21 cellular contexts compared by ENCODE assay signal in genomic region chr9:136754626-136755284, GRCh38. TPM values are rescaled to one million over a fixed set of nuclear protein-coding genes. Genes with fewer than 3 reads are reported as not detected.
DNase-seq lines count a peak whose midpoint lies in the region; FAIRE-seq and TF ChIP-seq lines count a peak whose summit lies in the region.
"Had no signal": no experiment of that assay in that cellular context is flagged by ENCODE, and none has a peak within 500 bp of the region (broad histone marks: within the 10 kb centered on the region; RNA-seq: fewer than 3 reads in every experiment).

No MANE protein-coding gene starts in this region.

- H3K4me2 ChIP-seq in H1 (ENCODE audit: insufficient read depth in 1 of 2, low read depth in 2 of 2, low read length in 2 of 2) (no peak overlapping the region), neural progenitor cell (no peak overlapping the region)
- H3K4me2 ChIP-seq: PC-9 had no signal

- no peak overlapping the region for H3K4me3 Mint-ChIP-seq in neural progenitor cell

- no peak for TF ChIP-seq EP300 in H1 (IDR thresholded peaks at IDR 0.05; ENCODE audit: borderline replicate concordance in 1 of 2, low read depth in 2 of 2, low read length in 2 of 2)

- H3K27ac Mint-ChIP-seq in neural progenitor cell = no peak overlapping the region

- no peak overlapping the region for H2AK5ac ChIP-seq in H1 (ENCODE audit: low read depth, low read length)

- no peak overlapping the region for H2BK20ac ChIP-seq in H1 (ENCODE audit: low read length)

- TF ChIP-seq POLR2A in H1 (IDR thresholded peaks at IDR 0.05; ENCODE audit: control extremely low read depth in 1 of 2, low read depth in 2 of 2, low read length in 2 of 2) = no peak

- H2BK120ac ChIP-seq in H1 (replicated peaks; ENCODE audit: low read depth, low read length) = no peak overlapping the region

- H3K9me3 Mint-ChIP-seq in neural progenitor cell = peaks cover 16% of the 10 kb centered on the region

- H3K79me2 ChIP-seq in H1 (ENCODE audit: control insufficient read depth in 1 of 2, insufficient read depth in 2 of 2, low read length in 2 of 2) = no peaks in the 10 kb centered on the region
- H3K79me2 ChIP-seq in neural progenitor cell (ENCODE audit: low read depth) = no peaks in the 10 kb centered on the region

- peaks cover 2% of the 10 kb centered on the region for H3K4me1 Mint-ChIP-seq in neural progenitor cell

- no peaks in the 10 kb centered on the region for H3K27me3 ChIP-seq in H1 (replicated peaks in 1 of 4; ENCODE audit: control insufficient read depth in 3 of 4, extremely low read depth in 1 of 4, insufficient read depth in 3 of 4, low read length in 3 of 4)
- no peaks in the 10 kb centered on the region for H3K27me3 ChIP-seq in neural progenitor cell

- H3K9me3 ChIP-seq in H1 (ENCODE audit: insufficient read depth in 2 of 2, low read depth in 1 of 2, low read length in 1 of 2) (peaks cover 3 to 12% of the 10 kb centered on the region in 2 experiments; a peak in 1 of 4 replicates), neural progenitor cell (ENCODE audit: low read depth) (no peaks in the 10 kb centered on the region)

- DNase-seq in NCI-H2196 (lab: John Stamatoyannopoulos, UW; ENCODE audit: unreplicated experiment) (peak; percentile 13), NCI-H2196 treated with DMSO at 0.1 percent for 48 hours (lab: John Stamatoyannopoulos, UW; ENCODE audit: unreplicated experiment) (no peak), ELF-1 (ENCODE audit: low read depth, low spot score) (peak; percentile 45), H1 (ENCODE audit: low read depth in 1 of 2, low spot score in 2 of 2) (peak in 1 of 2 experiments; percentile 49), neural progenitor cell (ENCODE audit: low spot score) (peak; percentile 41), germinal center (ENCODE audit: low spot score) (no peak), SW 1271 (lab: John Stamatoyannopoulos, UW) (no peak)
- DNase-seq in activated CD4-positive, CD25-positive, alpha-beta regulatory T cell treated with anti-CD3 and anti-CD28 coated beads, Interleukin-2, amount 50 U/mL, for 72 hours = no peak
- DNase-seq: C1 segment of cervical spinal cord, IMR-90, Kasumi-1, NCI-H1694, NCI-H2171, NCI-H748 treated with DMSO at 0.1 percent for 48 hours, PC-9 had no signal

- H3K27me3 Mint-ChIP-seq in neural progenitor cell (ENCODE audit: insufficient read depth, low read depth) = peaks cover 10% of the 10 kb centered on the region

- no peak overlapping the region for H2BK12ac ChIP-seq in H1 (ENCODE audit: low read depth, low read length)

- no peak overlapping the region for H3K4me3 ChIP-seq in H1 (ENCODE audit: extremely low read depth in 1 of 4, insufficient read depth in 2 of 4, low read depth in 3 of 4, low read length in 4 of 4)
- H3K4me3 ChIP-seq in neural progenitor cell = no peak overlapping the region
- H3K4me3 ChIP-seq: PC-9, SJSA1 had no signal

- 86% methylated on average over 23 of the region's 23 CpGs; no CpG with 5 or more reads in 1 of the 2 experiments for WGBS in H1 (ENCODE audit: extremely low coverage in 1 of 2, insufficient coverage in 1 of 2, insufficient read length in 1 of 2, insufficient replicate concordance in 2 of 2, low coverage in 1 of 2, low lambda C conversion rate in 2 of 2, missing lambda C conversion rate in 1 of 2), 2 experiments

- TF ChIP-seq RAD21 in H1 (IDR thresholded peaks at IDR 0.05 in 1 of 2, conservative IDR thresholded peaks at IDR 0.05 in 1 of 2; ENCODE audit: low read depth in 2 of 2, low read length in 2 of 2) = no peak

- POLR2A ChIA-PET in H1 (lab: Charles Lee; ENCODE audit: partially characterized antibody) = interaction anchor here (0.9 to 2.6 kb wide), 3 partner anchors 25 to 85 kb away, joined by 3 to 13 read pairs (median 3); no protein-coding TSS in a partner anchor

- no peaks in the 10 kb centered on the region for H4K20me1 ChIP-seq in H1 (replicated peaks in 1 of 2; ENCODE audit: control insufficient read depth in 1 of 2, insufficient read depth in 2 of 2, low read length in 2 of 2)
- no peaks in the 10 kb centered on the region for H4K20me1 ChIP-seq in neural progenitor cell (ENCODE audit: low read depth)

- peak overlapping the region; percentile 69 for H3K4ac ChIP-seq in H1 (replicated peaks; ENCODE audit: insufficient read length, low read depth, low read length)

- no peak overlapping the region for H3K56ac ChIP-seq in H1 (replicated peaks; ENCODE audit: insufficient read length, low read depth, low read length)

- no peak for FAIRE-seq in H1 (lab: Jason Lieb, UNC)

- H2BK5ac ChIP-seq in H1 (ENCODE audit: low read depth, low read length) = no peak overlapping the region

- H3K9ac ChIP-seq in H1 (replicated peaks in 1 of 4; ENCODE audit: extremely low read depth in 1 of 4, low read depth in 3 of 4, low read length in 3 of 4) = no peak overlapping the region
- H3K9ac ChIP-seq in neural progenitor cell = no peak overlapping the region

- CTCF ChIA-PET in H1 (lab: Charles Lee; ENCODE audit: partially characterized antibody) = interaction anchor here (0.7 to 1.7 kb wide), 7 partner anchors 10 to 87 kb away, joined by 3 to 8 read pairs (median 4); partner anchors contain the start of gene AJM1

- no peak overlapping the region for H4K5ac ChIP-seq in H1 (ENCODE audit: insufficient read length, low read depth, low read length)

- no peak for TF ChIP-seq CTCF in H1 (IDR thresholded peaks at IDR 0.05; ENCODE audit: control extremely low read depth in 1 of 3, insufficient read depth in 1 of 3, low read depth in 1 of 3, low read length in 3 of 3)
- TF ChIP-seq CTCF in neural progenitor cell (IDR thresholded peaks at IDR 0.05) = no peak

- no peak overlapping the region for H3K23ac ChIP-seq in H1 (ENCODE audit: insufficient read length)

- no peaks in the 10 kb centered on the region for H3K36me3 ChIP-seq in H1 (ENCODE audit: control insufficient read depth in 2 of 4, insufficient read depth in 4 of 4, low read length in 3 of 4)
- H3K36me3 ChIP-seq in neural progenitor cell = no peaks in the 10 kb centered on the region
- H3K36me3 ChIP-seq: SJSA1 had no signal

- H3K36me3 Mint-ChIP-seq in neural progenitor cell = no peaks in the 10 kb centered on the region

- H2BK15ac ChIP-seq in H1 (ENCODE audit: low read length) = no peak overlapping the region

- peak overlapping the region; percentile 51; the same call in 1 of the 2 replicates for H4K8ac ChIP-seq in H1 (ENCODE audit: extremely low read depth, insufficient read depth, low read length)

- peak overlapping the region; percentile 32; the same call in 1 of the 2 replicates for H3K18ac ChIP-seq in H1 (ENCODE audit: extremely low read depth, low read length)

- no peak overlapping the region for H4K91ac ChIP-seq in H1 (replicated peaks; ENCODE audit: insufficient read length, low read length)

- H3K27ac ChIP-seq in H1 (ENCODE audit: low read depth, low read length) (no peak overlapping the region), neural progenitor cell (no peak overlapping the region)
- H3K27ac ChIP-seq: PC-9, SJSA1 had no signal

- no peaks in the 10 kb centered on the region for H3K79me1 ChIP-seq in H1 (ENCODE audit: low read depth, low read length)

- no peaks in the 10 kb centered on the region for H3K23me2 ChIP-seq in H1 (ENCODE audit: low read depth, low read length)

- H2AFZ ChIP-seq in H1 (ENCODE audit: low read length) = no peak overlapping the region
- H2AFZ ChIP-seq in neural progenitor cell (replicated peaks) = peak overlapping the region; percentile 24
- H2AFZ ChIP-seq: PC-9 had no signal

- H3K14ac ChIP-seq in H1 (ENCODE audit: insufficient read length) = no peak overlapping the region

- no peaks in the 10 kb centered on the region; a peak in 1 of 7 replicates for H3K4me1 ChIP-seq in H1 (replicated peaks in 1 of 4; ENCODE audit: control insufficient read depth in 3 of 4, insufficient read depth in 4 of 4, low read length in 3 of 4)
- H3K4me1 ChIP-seq in neural progenitor cell = peaks cover 3% of the 10 kb centered on the region
- H3K4me1 ChIP-seq: SJSA1 had no signal

- H3F3A ChIP-seq in neural progenitor cell (ENCODE audit: low read depth) = peaks cover 6% of the 10 kb centered on the region

RNA-seq across cellular contexts. Expression of gene LCN8, which starts 3.3 kb away (rescaled TPM):
- total RNA-seq in H1 (2021; fragmentation: NEBNext Ultra II Directional; extraction: Animal tissue kit (Norgen Biotek cat#: 25700)) = not detected in 2 replicates
- polyA plus RNA-seq in H1 (2011; rRNA removed) = 0.14 TPM in 1 of 2 replicates, not detected in the other
- polyA plus RNA-seq in H1 (2011; cell fraction: cytosol; rRNA removed) = 0.05 TPM
- polyA plus RNA-seq in H1 (2011; cell fraction: nucleus; rRNA removed) = 0.31 TPM
- 0.07 TPM in 1 of 4 replicates, not detected in the others for polyA plus RNA-seq in H1 (2012, experiment 1 of 2)
- polyA plus RNA-seq in H1 (2012, experiment 2 of 2) = not detected
- not detected for polyA plus RNA-seq in H1 (2013, experiment 1 of 2)
- 0.02 TPM for polyA plus RNA-seq in H1 (2013, experiment 2 of 2)
- not detected in 2 replicates for polyA minus RNA-seq in H1 (2011; rRNA and poly(A)+ RNA removed)
- polyA minus RNA-seq in H1 (2011; cell fraction: cytosol; rRNA and poly(A)+ RNA removed) = not detected
- not detected for polyA minus RNA-seq in H1 (2011; cell fraction: nucleus; rRNA and poly(A)+ RNA removed)
- total RNA-seq in neural progenitor cell (ENCODE audit: low replicate concordance) = not detected in 2 replicates
- total RNA-seq: A172, Daoy, H4, HT-29, IMR-90, NCI-H460, PC-9, SJSA1 had no signal
- polyA plus RNA-seq: IMR-90 had no signal

RNA-seq across cellular contexts. Expression of gene LCN6, which starts 6.4 kb away (rescaled TPM):
- not detected in 2 replicates for total RNA-seq in H1 (2021; fragmentation: NEBNext Ultra II Directional; extraction: Animal tissue kit (Norgen Biotek cat#: 25700))
- not detected in 2 replicates for polyA plus RNA-seq in H1 (2011; rRNA removed)
- not detected for polyA plus RNA-seq in H1 (2011; cell fraction: cytosol; rRNA removed)
- polyA plus RNA-seq in H1 (2011; cell fraction: nucleus; rRNA removed) = not detected
- not detected in 4 replicates for polyA plus RNA-seq in H1 (2012, experiment 1 of 2)
- not detected for polyA plus RNA-seq in H1 (2012, experiment 2 of 2)
- not detected for polyA plus RNA-seq in H1 (2013, experiment 1 of 2)
- not detected for polyA plus RNA-seq in H1 (2013, experiment 2 of 2)
- not detected in 2 replicates for polyA minus RNA-seq in H1 (2011; rRNA and poly(A)+ RNA removed)
- polyA minus RNA-seq in H1 (2011; cell fraction: cytosol; rRNA and poly(A)+ RNA removed) = not detected
- polyA minus RNA-seq in H1 (2011; cell fraction: nucleus; rRNA and poly(A)+ RNA removed) = not detected
- not detected in 2 replicates for total RNA-seq in neural progenitor cell (ENCODE audit: low replicate concordance)
- total RNA-seq: A172, Daoy, H4, HT-29, IMR-90, NCI-H460, PC-9, SJSA1 had no signal
- polyA plus RNA-seq: IMR-90 had no signal

RNA-seq across cellular contexts. Expression of gene LCN15, which starts 9.6 kb away (rescaled TPM):
- total RNA-seq in H1 (2021; fragmentation: NEBNext Ultra II Directional; extraction: Animal tissue kit (Norgen Biotek cat#: 25700)) = 0.47 and 0.61 TPM in 2 replicates
- 0.08 and 0.25 TPM in 2 replicates for polyA plus RNA-seq in H1 (2011; rRNA removed)
- polyA plus RNA-seq in H1 (2011; cell fraction: cytosol; rRNA removed) = 0.16 TPM
- polyA plus RNA-seq in H1 (2011; cell fraction: nucleus; rRNA removed) = 0.39 TPM
- 0.28 to 0.73 TPM (median 0.38 TPM) in 4 replicates for polyA plus RNA-seq in H1 (2012, experiment 1 of 2)
- polyA plus RNA-seq in H1 (2012, experiment 2 of 2) = 0.80 TPM
- 0.18 TPM for polyA plus RNA-seq in H1 (2013, experiment 1 of 2)
- polyA plus RNA-seq in H1 (2013, experiment 2 of 2) = 0.22 TPM
- not detected in 2 replicates for polyA minus RNA-seq in H1 (2011; rRNA and poly(A)+ RNA removed)
- not detected for polyA minus RNA-seq in H1 (2011; cell fraction: cytosol; rRNA and poly(A)+ RNA removed)
- 0.30 TPM for polyA minus RNA-seq in H1 (2011; cell fraction: nucleus; rRNA and poly(A)+ RNA removed)
- not detected in 2 replicates for total RNA-seq in neural progenitor cell (ENCODE audit: low replicate concordance)
- total RNA-seq: A172, Daoy, H4, HT-29, IMR-90, NCI-H460, PC-9, SJSA1 had no signal
- polyA plus RNA-seq: IMR-90 had no signal

RNA-seq across cellular contexts. Expression of gene LCN10, which starts 12.0 kb away (rescaled TPM):
- total RNA-seq in H1 (2021; fragmentation: NEBNext Ultra II Directional; extraction: Animal tissue kit (Norgen Biotek cat#: 25700)) = 2.8 and 4.8 TPM in 2 replicates
- 2.6 and 3.5 TPM in 2 replicates for polyA plus RNA-seq in H1 (2011; rRNA removed)
- 3.5 TPM for polyA plus RNA-seq in H1 (2011; cell fraction: cytosol; rRNA removed)
- polyA plus RNA-seq in H1 (2011; cell fraction: nucleus; rRNA removed) = 3.0 TPM
- 1.1 to 2.7 TPM (median 2.4 TPM) in 4 replicates for polyA plus RNA-seq in H1 (2012, experiment 1 of 2)
- 2.3 TPM for polyA plus RNA-seq in H1 (2012, experiment 2 of 2)
- 2.1 TPM for polyA plus RNA-seq in H1 (2013, experiment 1 of 2)
- 2.0 TPM for polyA plus RNA-seq in H1 (2013, experiment 2 of 2)
- 0.98 and 1.5 TPM in 2 replicates for polyA minus RNA-seq in H1 (2011; rRNA and poly(A)+ RNA removed)
- polyA minus RNA-seq in H1 (2011; cell fraction: cytosol; rRNA and poly(A)+ RNA removed) = 2.1 TPM
- 0.60 TPM for polyA minus RNA-seq in H1 (2011; cell fraction: nucleus; rRNA and poly(A)+ RNA removed)
- total RNA-seq in neural progenitor cell (ENCODE audit: low replicate concordance) = not detected in 2 replicates
- total RNA-seq: A172, Daoy, H4, HT-29, IMR-90, NCI-H460, SJSA1 had no signal
- polyA plus RNA-seq: IMR-90 had no signal

RNA-seq across cellular contexts. Expression of gene TMEM141, which starts 36.4 kb away (rescaled TPM):
- total RNA-seq in H1 (2021; fragmentation: NEBNext Ultra II Directional; extraction: Animal tissue kit (Norgen Biotek cat#: 25700)) = 50.6 and 51.1 TPM in 2 replicates
- polyA plus RNA-seq in H1 (2011; rRNA removed) = 137 and 140 TPM in 2 replicates
- polyA plus RNA-seq in H1 (2011; cell fraction: cytosol; rRNA removed) = 121 TPM
- 84.2 TPM for polyA plus RNA-seq in H1 (2011; cell fraction: nucleus; rRNA removed)
- polyA plus RNA-seq in H1 (2012, experiment 1 of 2) = 43.0 to 79.6 TPM (median 72.6 TPM) in 4 replicates
- 108 TPM for polyA plus RNA-seq in H1 (2012, experiment 2 of 2)
- polyA plus RNA-seq in H1 (2013, experiment 1 of 2) = 44.8 TPM
- 44.7 TPM for polyA plus RNA-seq in H1 (2013, experiment 2 of 2)
- polyA minus RNA-seq in H1 (2011; rRNA and poly(A)+ RNA removed) = 15.6 and 18.5 TPM in 2 replicates
- polyA minus RNA-seq in H1 (2011; cell fraction: cytosol; rRNA and poly(A)+ RNA removed) = 17.9 TPM
- polyA minus RNA-seq in H1 (2011; cell fraction: nucleus; rRNA and poly(A)+ RNA removed) = 27.5 TPM
- total RNA-seq in neural progenitor cell (ENCODE audit: low replicate concordance) = 19.9 and 46.8 TPM in 2 replicates

Comparison
In these comparisons a context has a peak if more than half of its experiments do, and no peak if none do; other contexts are left out.
1. DNase-seq: peak in NCI-H2196 (single experiment), ELF-1 (single experiment) and neural progenitor cell (single experiment); none in NCI-H2196 treated with DMSO at 0.1 percent for 48 hours (single experiment), germinal center (single experiment), activated CD4-positive, CD25-positive, alpha-beta regulatory T cell treated with anti-CD3 and anti-CD28 coated beads, Interleukin-2, amount 50 U/mL, for 72 hours (single experiment) and SW 1271 (0 of 2).